In the genomic region with DNA sequence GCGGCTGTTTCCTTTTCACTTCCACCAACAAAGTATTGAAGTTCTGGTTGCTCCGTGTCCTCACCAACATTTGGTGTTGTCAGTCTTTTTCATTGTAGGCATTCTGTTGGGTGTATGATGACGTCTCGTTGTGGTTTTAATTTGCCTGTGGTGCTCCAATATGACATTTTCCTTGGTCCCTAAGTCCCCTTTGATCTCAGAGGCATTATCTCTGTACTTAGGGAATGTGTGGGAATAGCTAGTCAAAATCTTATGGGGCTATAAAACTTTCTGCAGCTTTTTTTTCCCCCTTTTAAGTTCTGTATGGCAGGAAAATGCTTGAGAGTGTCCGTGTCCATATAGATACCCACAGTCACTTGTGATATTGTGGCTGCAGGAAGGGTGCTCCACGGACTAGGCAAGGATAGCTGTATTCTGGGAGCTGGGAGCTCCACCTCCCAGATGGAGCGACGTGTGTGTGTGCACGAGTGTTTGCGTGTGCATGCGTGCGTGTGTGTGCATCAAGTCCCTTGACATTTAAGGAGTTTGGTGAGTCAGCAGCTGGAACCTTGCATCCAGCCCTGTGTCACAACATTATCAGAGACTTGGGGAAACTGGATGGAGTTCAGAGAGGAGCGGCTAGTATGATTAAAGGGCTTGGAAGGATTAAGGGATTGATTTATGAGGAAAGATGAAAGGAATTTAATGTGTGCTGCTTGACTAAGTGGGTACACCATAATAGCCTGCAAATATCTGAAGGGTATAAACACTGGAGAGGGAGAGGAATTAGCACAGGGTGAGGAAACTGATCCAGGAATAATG, we compare ENCODE assay signal across 15 cellular contexts.
A peak's percentile ranks its signal among the peaks of the same experiment; 100 is the strongest.
DNase-seq lines count a peak whose midpoint lies in the region; ATAC-seq and TF ChIP-seq lines count a peak whose summit lies in the region.
"Had no signal": no experiment of that assay in that cellular context is flagged by ENCODE, and none has a peak within 500 bp of the region (broad histone marks: within the 10 kb centered on the region; RNA-seq: fewer than 3 reads in every experiment).

No MANE protein-coding gene starts in this region.

- no peak overlapping the region for H3K4ac ChIP-seq in IMR-90 (ENCODE audit: low read depth, low read length)

- WGBS in IMR-90 (ENCODE audit: extremely low coverage in 2 of 2, insufficient read length in 1 of 2), 2 experiments: 40 to 100% methylated on average over 1 of the region's 13 CpGs
- WGBS in ovary, 3 donors: 45 to 66% (median 52%) methylated on average over 13 of the region's 13 CpGs

- no peak overlapping the region for H3K18ac ChIP-seq in IMR-90 (ENCODE audit: low read depth, low read length)

- no peak overlapping the region for H3K23ac ChIP-seq in IMR-90 (ENCODE audit: low read depth, low read length)

- H3K36me3 ChIP-seq in IMR-90 (ENCODE audit: control insufficient read depth, insufficient read depth, low read length) (no peaks in the 10 kb centered on the region), ovary (no peaks in the 10 kb centered on the region)
- H3K36me3 ChIP-seq: BLaER1 treated with 17β-estradiol and CSF1 and Interleukin-3, amounts not matched to agents 10 nM and 100 nM had no signal

- POLR2A ChIA-PET in IMR-90 (lab: Charles Lee; ENCODE audit: unreplicated experiment): no interaction called here

- CTCF ChIA-PET in IMR-90 (lab: Yijun Ruan, JAX): no interaction called here

- no peak overlapping the region for H2BK120ac ChIP-seq in IMR-90 (ENCODE audit: low read depth, low read length)

- intact Hi-C loops in IMR-90 (cut with micrococcal nuclease) (no loop called here), ovary (cut with DNase I) (no loop called here)

- H3K56ac ChIP-seq in IMR-90 (ENCODE audit: extremely low read depth, insufficient read depth, low read length): no peak overlapping the region

- H2AK9ac ChIP-seq in IMR-90 (replicated peaks; ENCODE audit: low read depth, low read length, poor library complexity): no peak overlapping the region

- DNase-seq in AG09309 (ENCODE audit: low read depth) (peak; percentile 32), IMR-90 (peak; percentile 17), ovary (peak; percentile 41 to 82 (median 68)), NOMO-1 (lab: John Stamatoyannopoulos, UW; ENCODE audit: unreplicated experiment in 2 of 2) (no peak)
- DNase-seq: activated CD4-positive, alpha-beta T cell treated with anti-CD3 and anti-CD28 coated beads, Interleukin-2, amount 50 U/mL, for 4 hours; DMS79 treated with DMSO at 0.1 percent for 48 hours; midbrain; stimulated activated CD4-positive, alpha-beta T cell treated with anti-CD3 and anti-CD28 coated beads, Interleukin-1b, Interleukin-23, amount 100 ng/mL, for 48 hours had no signal

- ATAC-seq in IMR-90 (ENCODE audit: low read depth): peak; percentile 68
- peak; percentile 92 for ATAC-seq in esophagus mucosa
- ATAC-seq in HG03280 (IDR thresholded peaks at IDR 0.05; ENCODE audit: unreplicated experiment): no peak
- no peak for ATAC-seq in GM21717 (IDR thresholded peaks at IDR 0.05; ENCODE audit: unreplicated experiment)
- no peak for ATAC-seq in HG03039 (IDR thresholded peaks at IDR 0.05; ENCODE audit: unreplicated experiment)
- ATAC-seq: Panc1 had no signal

- H3K4me1 ChIP-seq in IMR-90 (ENCODE audit: control insufficient read depth, insufficient read depth, low read length): peaks cover 2% of the 10 kb centered on the region; the same call in 1 of the 2 replicates
- H3K4me1 ChIP-seq in ovary (ENCODE audit: insufficient read depth): peaks cover 13% of the 10 kb centered on the region
- H3K4me1 ChIP-seq: parathyroid adenoma had no signal

- BruUV-seq in IMR-90 (replicated peaks; lab: Mats Ljungman, UMichigan): no TSS peak

- H3K9me3 ChIP-seq in IMR-90 (ENCODE audit: control insufficient read depth, insufficient read depth, low read length) (no peaks in the 10 kb centered on the region), ovary (no peaks in the 10 kb centered on the region)

- H4K20me1 ChIP-seq in IMR-90 (ENCODE audit: insufficient read depth, low read length): no peaks in the 10 kb centered on the region
- H4K20me1 ChIP-seq: BLaER1 treated with 17β-estradiol and CSF1 and Interleukin-3, amounts not matched to agents 10 nM and 100 nM had no signal

- no peak overlapping the region for H3K4me2 ChIP-seq in IMR-90 (ENCODE audit: low read depth, low read length)
- H3K4me2 ChIP-seq: BLaER1 treated with 17β-estradiol and CSF1 and Interleukin-3, amounts not matched to agents 10 nM and 100 nM had no signal

- no peaks in the 10 kb centered on the region for H3K9me1 ChIP-seq in IMR-90 (ENCODE audit: insufficient read depth, low read length)

- H3K9ac ChIP-seq in IMR-90 (ENCODE audit: low read depth, low read length): no peak overlapping the region
- H3K9ac ChIP-seq: BLaER1 treated with 17β-estradiol and CSF1 and Interleukin-3, amounts not matched to agents 10 nM and 100 nM; parathyroid adenoma had no signal

- H3K14ac ChIP-seq in IMR-90 (replicated peaks; ENCODE audit: low read depth, low read length): no peak overlapping the region

- peak overlapping the region; percentile 48; the same call in 1 of the 2 replicates for H4K91ac ChIP-seq in IMR-90 (ENCODE audit: insufficient read depth, low read depth, low read length)

- H4K8ac ChIP-seq in IMR-90 (ENCODE audit: low read depth in 2 of 2, low read length in 2 of 2): no peak overlapping the region; a peak in 1 of 4 replicates

- H3K27ac ChIP-seq in IMR-90 (ENCODE audit: insufficient read depth, low read length) (no peak overlapping the region), ovary (peak overlapping the region in 1 of 2 donors; percentile 40)
- H3K27ac ChIP-seq: BLaER1 treated with 17β-estradiol and CSF1 and Interleukin-3, amounts not matched to agents 10 nM and 100 nM; parathyroid adenoma had no signal

- H3K4me3 ChIP-seq in AG09309 (ENCODE audit: control insufficient read depth, low read depth, low read length) (no peak overlapping the region), IMR-90 (ENCODE audit: insufficient read depth, low read depth, low read length) (no peak overlapping the region), ovary (no peak overlapping the region)
- H3K4me3 ChIP-seq: BLaER1 treated with 17β-estradiol and CSF1 and Interleukin-3, amounts not matched to agents 10 nM and 100 nM had no signal

- H4K5ac ChIP-seq in IMR-90 (ENCODE audit: low read depth, low read length): no peak overlapping the region

- in situ Hi-C loops in IMR-90 (cut with MboI; ENCODE audit: low sequenced_read_pairs): no loop called here

- H2BK5ac ChIP-seq in IMR-90 (ENCODE audit: low read depth, low read length, poor library complexity, severe bottlenecking): no peak overlapping the region

- dilution Hi-C loops in IMR-90 (cut with HindIII; ENCODE audit: low sequenced_read_pairs, unreplicated experiment): no loop called here

- TF ChIP-seq CTCF in AG09309 (IDR thresholded peaks at IDR 0.05; ENCODE audit: control insufficient read depth, insufficient read depth, low read depth, low read length, missing control alignments): no peak
- TF ChIP-seq CTCF in IMR-90 (conservative IDR thresholded peaks at IDR 0.05; ENCODE audit: low read depth, low read length): no peak
- no peak for TF ChIP-seq CTCF in ovary (IDR thresholded peaks at IDR 0.05)

- no peak overlapping the region for H2BK20ac ChIP-seq in IMR-90 (ENCODE audit: low read depth, low read length)

- TF ChIP-seq POLR2A in IMR-90 (IDR thresholded peaks at IDR 0.05; ENCODE audit: low read depth, low read length): no peak
- no peak for TF ChIP-seq POLR2A in ovary (IDR thresholded peaks at IDR 0.05)

- H3K27me3 ChIP-seq in IMR-90 (ENCODE audit: control insufficient read depth, insufficient read depth, low read length) (peaks cover 4% of the 10 kb centered on the region; the same call in 1 of the 2 replicates), ovary (no peaks in the 10 kb centered on the region)
- H3K27me3 ChIP-seq: BLaER1 treated with 17β-estradiol and CSF1 and Interleukin-3, amounts not matched to agents 10 nM and 100 nM had no signal

- H2AFZ ChIP-seq in IMR-90 (replicated peaks; ENCODE audit: low read length, poor library complexity): no peak overlapping the region
- H2AFZ ChIP-seq: parathyroid adenoma had no signal

- H3K79me1 ChIP-seq in IMR-90 (ENCODE audit: low read depth in 1 of 2, low read length in 2 of 2): no peaks in the 10 kb centered on the region

- TF ChIP-seq RAD21 in IMR-90 (IDR thresholded peaks at IDR 0.05; ENCODE audit: low read length): no peak

- no peak for TF ChIP-seq EP300 in ovary (IDR thresholded peaks at IDR 0.05)

- H2AK5ac ChIP-seq in IMR-90 (ENCODE audit: low read depth, low read length): no peak overlapping the region

- no peak overlapping the region; the same call in 2 of the 3 replicates for H2BK15ac ChIP-seq in IMR-90 (ENCODE audit: low read depth, low read length)

TF ChIP-seq in IMR-90, 13 proteins besides CTCF, POLR2A, EP300 and RAD21:
- TF ChIP-seq CHD1 (IDR thresholded peaks at IDR 0.05; ENCODE audit: low read depth, low read length): no peak
TF ChIP-seq in IMR-90: peak in this region for 0.

Comparison
In these comparisons a context has a peak if more than half of its experiments do, and no peak if none do; other contexts are left out.
1. DNase-seq: peak in AG09309 (single experiment), IMR-90 (single experiment) and ovary (5 of 5); none in NOMO-1 (0 of 2).
2. ATAC-seq: peak in IMR-90 (single experiment) and esophagus mucosa (single experiment); none in HG03280 (single experiment), GM21717 (single experiment) and HG03039 (single experiment).